ENCODE assay signal across 25 cellular contexts in genomic region chr13:101408992-101409656, GRCh38. TPM values are rescaled to one million over a fixed set of nuclear protein-coding genes. Genes with fewer than 3 reads are reported as not detected.
"Had no signal": no experiment of that assay in that cellular context is flagged by ENCODE, and none has a peak within 500 bp of the region (broad histone marks: within the 10 kb centered on the region; RNA-seq: fewer than 3 reads in every experiment).

No MANE protein-coding gene starts in this region.

- H3K4me2 ChIP-seq: KMS-11 had no signal

- H3K27me3 ChIP-seq: SJSA1 had no signal

- H3K4me3 Mint-ChIP-seq: IgD-negative memory B cell had no signal

- H3K27ac Mint-ChIP-seq: IgD-negative memory B cell had no signal

- H3K4me1 ChIP-seq: SJSA1 had no signal

- H3K36me3 Mint-ChIP-seq: IgD-negative memory B cell had no signal

- H3K27ac ChIP-seq: HL-60, KMS-11, SJSA1, SK-N-MC had no signal

- H3K9ac ChIP-seq: KMS-11 had no signal

- H3K4me3 ChIP-seq: K562, SJSA1, SK-N-MC had no signal

- DNase-seq: Kasumi-1, MV-4-11, NCI-H1048, NCI-H1105 treated with DMSO at 0.1 percent for 48 hours, NCI-H1417 treated with DMSO at 0.1 percent for 48 hours, NCI-H146, NCI-H1694 treated with DMSO at 0.1 percent for 48 hours, NCI-H1930, NCI-H2081, NCI-H2107, NCI-H2171, NCI-H226, NCI-H446, NCI-H510A, NCI-H524 treated with DMSO at 0.1 percent for 48 hours, NCI-H69, NCI-H774, RPMI8226, SHP77 treated with DMSO at 0.1 percent for 48 hours had no signal

- H3K4me1 Mint-ChIP-seq: IgD-negative memory B cell had no signal

- H3K36me3 ChIP-seq: SJSA1 had no signal

- H3K9me3 ChIP-seq: SJSA1 had no signal

- ATAC-seq: K562 had no signal

RNA-seq across cellular contexts. Expression of gene NALCN, which starts 7.2 kb away (rescaled TPM):
- total RNA-seq: K562 had no signal
